2 cellular contexts compared by ENCODE assay signal in genomic region chr10:129426670-129427069, GRCh38.
A peak's percentile ranks its signal among the peaks of the same experiment; 100 is the strongest.
TF ChIP-seq lines count a peak whose summit lies in the region.

No MANE protein-coding gene starts in this region.

TF ChIP-seq in HepG2, 621 proteins besides CTCF, POLR2A, EP300 and RAD21:
- TF ChIP-seq DNMT3B (CRISPR knock-in tag; conservative IDR thresholded peaks at IDR 0.05): no peak
- no peak for TF ChIP-seq GATAD1 (CRISPR knock-in tag; IDR thresholded peaks at IDR 0.05)
- no peak for TF ChIP-seq ZBTB7A (CRISPR knock-in tag; IDR thresholded peaks at IDR 0.05)
- no peak for TF ChIP-seq NBN (conservative IDR thresholded peaks at IDR 0.05)

TF ChIP-seq in endothelial cell of umbilical vein, 7 proteins besides CTCF, POLR2A, EP300 and RAD21:
- TF ChIP-seq GATA2 (IDR thresholded peaks at IDR 0.05; ENCODE audit: insufficient read depth, insufficient read length, low read depth, low read length) (no peak), EZH2 (IDR thresholded peaks at IDR 0.05; ENCODE audit: borderline replicate concordance, low read depth, low read length, severe bottlenecking) (no peak), MYC (IDR thresholded peaks at IDR 0.05; ENCODE audit: low read depth, low read length) (no peak), JUN (IDR thresholded peaks at IDR 0.05; ENCODE audit: borderline replicate concordance, insufficient read depth, insufficient read length, low read depth) (peak; percentile 4)
